ENCODE assay signal across 23 cellular contexts in the genomic region with DNA sequence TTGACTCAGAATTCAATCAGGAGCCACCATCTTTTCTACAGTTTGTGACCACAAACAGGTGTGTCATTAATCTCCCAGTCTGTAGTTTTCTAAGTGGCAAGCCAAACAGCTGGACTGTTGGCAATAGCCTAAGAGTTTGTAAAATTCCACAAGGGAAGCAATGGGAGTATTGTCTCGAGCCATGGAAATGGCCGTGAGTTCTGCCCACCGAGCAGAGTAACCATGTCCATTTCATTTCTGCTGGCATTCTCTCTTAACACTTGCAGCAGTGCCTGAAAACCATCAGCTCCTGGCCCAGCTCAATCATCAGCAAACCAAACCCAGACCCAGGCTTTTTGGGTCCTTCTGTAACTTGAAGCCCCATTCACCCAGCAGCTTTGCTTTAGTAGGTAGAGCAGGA.
"Had no signal": no experiment of that assay in that cellular context is flagged by ENCODE, and none has a peak within 500 bp of the region (broad histone marks: within the 10 kb centered on the region; RNA-seq: fewer than 3 reads in every experiment).

No MANE protein-coding gene starts in this region.

- H3K4me1 ChIP-seq: parathyroid adenoma, psoas muscle, right lobe of liver, stomach, thyroid gland, tibial nerve, upper lobe of right lung, uterus had no signal

- H3K27me3 ChIP-seq: neural progenitor cell, ovary, right lobe of liver, sigmoid colon, stomach, thyroid gland, tibial nerve, upper lobe of right lung, uterus had no signal

- H3K9ac ChIP-seq: neural progenitor cell, parathyroid adenoma had no signal

- H3K27ac ChIP-seq: neural progenitor cell, ovary, parathyroid adenoma, psoas muscle, right lobe of liver, sigmoid colon, stomach, thoracic aorta, thyroid gland, tibial nerve, upper lobe of right lung, uterus had no signal

- H2AFZ ChIP-seq: neural progenitor cell, parathyroid adenoma had no signal

- ATAC-seq: natural killer cell; psoas muscle; right cardiac atrium; right lobe of liver; stimulated activated effector memory CD8-positive, alpha-beta T cell treated with anti-CD3 and anti-CD28 coated beads, Interleukin-12 subunit alpha, Interleukin-12 subunit beta, amount 100 ng/mL, for 72 hours; stimulated activated naive B cell treated with anti-CD40 and anti-IgM and Interleukin-4, amounts not matched to agents 10 μg/mL and 1 μg/mL and 100 μg/mL, for 72 hours; upper lobe of right lung had no signal

- H3K4me2 ChIP-seq: neural progenitor cell had no signal

- H3K4me3 ChIP-seq: neural progenitor cell, ovary, psoas muscle, right lobe of liver, sigmoid colon, stomach, thoracic aorta, thyroid gland, tibial nerve, upper lobe of right lung, uterus had no signal

- H3K79me2 ChIP-seq: parathyroid adenoma had no signal

- H3K9me3 ChIP-seq: ovary, psoas muscle, right lobe of liver, sigmoid colon, stomach, thoracic aorta, thyroid gland, tibial nerve, upper lobe of right lung, uterus had no signal

- FAIRE-seq: small intestine had no signal

- H3K36me3 ChIP-seq: neural progenitor cell, ovary, right lobe of liver, sigmoid colon, stomach, thoracic aorta, thyroid gland, tibial nerve, upper lobe of right lung, uterus had no signal

- DNase-seq: natural killer cell; occipital lobe; ovary; psoas muscle; right cardiac atrium; right lobe of liver; sigmoid colon; small intestine; stimulated activated CD4-positive, alpha-beta T cell treated with anti-CD3 and anti-CD28 coated beads, Interleukin-15, amount 100 ng/mL, for 24 hours; stimulated activated CD4-positive, alpha-beta T cell treated with anti-CD3 and anti-CD28 coated beads, Interleukin-2, amount 100 ng/mL, for 24 hours; stimulated activated CD4-positive, alpha-beta T cell treated with anti-CD3 and anti-CD28 coated beads, Interleukin-2, amount 100 ng/mL, for 48 hours; stimulated activated CD4-positive, alpha-beta T cell treated with anti-CD3 and anti-CD28 coated beads, Interleukin-4, amount 100 ng/mL, for 24 hours; stimulated activated naive B cell treated with anti-CD40 and anti-IgM and Interleukin-4, amounts not matched to agents 10 μg/mL and 1 μg/mL and 100 μg/mL, for 72 hours; stimulated activated naive CD4-positive, alpha-beta T cell treated with Interleukin-2 at 50 U/mL for 16 hours; stomach; thyroid gland; upper lobe of right lung; uterus had no signal
